In the genomic region with DNA sequence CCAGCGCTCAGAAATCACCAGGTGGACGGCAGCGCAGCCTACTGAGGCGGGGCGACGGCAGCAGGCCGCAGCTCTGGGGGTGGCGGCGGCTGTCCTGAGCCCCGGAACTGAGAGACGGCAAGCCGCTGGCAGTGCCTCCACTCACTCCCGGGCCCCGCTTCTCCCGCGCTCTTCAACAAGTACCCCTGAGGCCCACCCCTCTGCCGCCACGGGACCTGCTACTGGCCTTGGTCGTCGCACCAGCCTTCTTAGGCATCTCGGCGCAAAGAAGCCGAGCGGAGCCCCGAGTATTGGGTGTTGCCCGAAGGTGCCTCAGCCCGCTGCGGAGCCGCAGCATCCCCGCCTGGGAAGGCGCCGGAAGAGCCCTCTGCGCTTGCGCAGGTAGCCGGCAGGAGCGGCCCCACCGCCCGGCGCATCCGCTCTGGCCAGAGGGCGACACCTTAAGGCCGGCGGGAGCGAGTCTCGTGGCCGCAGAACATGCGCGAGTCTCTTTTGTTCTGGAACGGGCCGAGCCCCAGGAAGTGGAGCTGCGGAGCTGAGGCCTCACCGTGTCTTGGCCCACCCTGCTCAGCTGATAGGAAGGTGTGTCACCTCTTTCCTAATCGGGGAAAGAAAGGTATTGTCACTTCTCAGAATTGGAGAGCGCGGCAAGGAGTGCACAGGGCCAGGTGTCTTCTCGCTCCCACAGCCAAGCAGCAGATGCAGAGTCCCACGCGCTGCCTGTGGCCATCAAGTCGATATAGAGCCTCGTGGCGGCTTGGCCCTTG, we compare ENCODE assay signal across 1 cellular context.
A peak's percentile ranks its signal among the peaks of the same experiment; 100 is the strongest.
TF ChIP-seq lines count a peak whose summit lies in the region.

A gene (minus strand): TSS at position 369 of the 767 bp plus-strand sequence. CDS start 32 bp downstream, at position 337.

TF ChIP-seq in K562, 482 proteins besides CTCF, POLR2A, EP300 and RAD21 (continued from another document and continues in another):
- TF ChIP-seq, protein P1, sequence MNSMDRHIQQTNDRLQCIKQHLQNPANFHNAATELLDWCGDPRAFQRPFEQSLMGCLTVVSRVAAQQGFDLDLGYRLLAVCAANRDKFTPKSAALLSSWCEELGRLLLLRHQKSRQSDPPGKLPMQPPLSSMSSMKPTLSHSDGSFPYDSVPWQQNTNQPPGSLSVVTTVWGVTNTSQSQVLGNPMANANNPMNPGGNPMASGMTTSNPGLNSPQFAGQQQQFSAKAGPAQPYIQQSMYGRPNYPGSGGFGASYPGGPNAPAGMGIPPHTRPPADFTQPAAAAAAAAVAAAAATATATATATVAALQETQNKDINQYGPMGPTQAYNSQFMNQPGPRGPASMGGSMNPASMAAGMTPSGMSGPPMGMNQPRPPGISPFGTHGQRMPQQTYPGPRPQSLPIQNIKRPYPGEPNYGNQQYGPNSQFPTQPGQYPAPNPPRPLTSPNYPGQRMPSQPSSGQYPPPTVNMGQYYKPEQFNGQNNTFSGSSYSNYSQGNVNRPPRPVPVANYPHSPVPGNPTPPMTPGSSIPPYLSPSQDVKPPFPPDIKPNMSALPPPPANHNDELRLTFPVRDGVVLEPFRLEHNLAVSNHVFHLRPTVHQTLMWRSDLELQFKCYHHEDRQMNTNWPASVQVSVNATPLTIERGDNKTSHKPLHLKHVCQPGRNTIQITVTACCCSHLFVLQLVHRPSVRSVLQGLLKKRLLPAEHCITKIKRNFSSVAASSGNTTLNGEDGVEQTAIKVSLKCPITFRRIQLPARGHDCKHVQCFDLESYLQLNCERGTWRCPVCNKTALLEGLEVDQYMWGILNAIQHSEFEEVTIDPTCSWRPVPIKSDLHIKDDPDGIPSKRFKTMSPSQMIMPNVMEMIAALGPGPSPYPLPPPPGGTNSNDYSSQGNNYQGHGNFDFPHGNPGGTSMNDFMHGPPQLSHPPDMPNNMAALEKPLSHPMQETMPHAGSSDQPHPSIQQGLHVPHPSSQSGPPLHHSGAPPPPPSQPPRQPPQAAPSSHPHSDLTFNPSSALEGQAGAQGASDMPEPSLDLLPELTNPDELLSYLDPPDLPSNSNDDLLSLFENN (IDR thresholded peaks at IDR 0.05; ENCODE audit: low read depth in 2 of 2, low read length in 2 of 2): no peak
- TF ChIP-seq EP400 (IDR thresholded peaks at IDR 0.05) (peak; percentile 96), RBM34 (IDR thresholded peaks at IDR 0.05; ENCODE audit: borderline replicate concordance, insufficient read depth, low read length) (no peak), KLF13 (tag; IDR thresholded peaks at IDR 0.05; ENCODE audit: borderline replicate concordance, low read depth) (no peak), KLF10 (CRISPR knock-in tag; IDR thresholded peaks at IDR 0.05) (no peak), SNRNP70 (optimal IDR thresholded peaks at IDR 0.05; ENCODE audit: low read depth, low read length) (no peak), CBX5 (IDR thresholded peaks at IDR 0.05; ENCODE audit: borderline replicate concordance, low read depth) (no peak), ZNF184 (CRISPR knock-in tag; IDR thresholded peaks at IDR 0.05) (no peak), ZNF707 (CRISPR knock-in tag; conservative IDR thresholded peaks at IDR 0.05) (no peak), ARNT (IDR thresholded peaks at IDR 0.05) (no peak), ZNF644 (tag; IDR thresholded peaks at IDR 0.05; ENCODE audit: low read depth) (0 out of 2 replicates have a peak, but pooled peaks have one; percentile 25), SIN3B (IDR thresholded peaks at IDR 0.05; ENCODE audit: low read depth) (peak; percentile 89), NCOA1 (IDR thresholded peaks at IDR 0.05; ENCODE audit: low read depth) (no peak), RHOXF2B (CRISPR knock-in tag; conservative IDR thresholded peaks at IDR 0.05) (no peak), RBFOX2 (IDR thresholded peaks at IDR 0.05; ENCODE audit: low read depth, low read length) (peak; percentile 96), KAT7 (CRISPR knock-in tag; IDR thresholded peaks at IDR 0.05; ENCODE audit: borderline replicate concordance) (peak; percentile 99), SRSF1 (IDR thresholded peaks at IDR 0.05; ENCODE audit: low read depth, low read length) (no peak), TAL1 (IDR thresholded peaks at IDR 0.05) (no peak), MAZ (CRISPR knock-in tag; conservative IDR thresholded peaks at IDR 0.05 in 1 of 2, IDR thresholded peaks at IDR 0.05 in 1 of 2) (peak; percentile 19 to 79; a peak in 2 of 4 replicates), ZFP36 (IDR thresholded peaks at IDR 0.05; ENCODE audit: low read depth, low read length, partially characterized antibody) (peak; percentile 29), NFRKB (IDR thresholded peaks at IDR 0.05; ENCODE audit: low read depth) (no peak; the same call in 1 of the 2 replicates), ZNF830 (CRISPR knock-in tag; IDR thresholded peaks at IDR 0.05) (no peak), MCM7 (IDR thresholded peaks at IDR 0.05) (no peak), ZKSCAN3 (CRISPR knock-in tag; IDR thresholded peaks at IDR 0.05) (no peak), TAF7 (tag; IDR thresholded peaks at IDR 0.05) (peak; percentile 64; the same call in 1 of the 2 replicates), POLR2H (tag; IDR thresholded peaks at IDR 0.05; ENCODE audit: low read depth) (0 out of 2 replicates have a peak, but pooled peaks have one; percentile 57)
- TF ChIP-seq, protein P2, sequence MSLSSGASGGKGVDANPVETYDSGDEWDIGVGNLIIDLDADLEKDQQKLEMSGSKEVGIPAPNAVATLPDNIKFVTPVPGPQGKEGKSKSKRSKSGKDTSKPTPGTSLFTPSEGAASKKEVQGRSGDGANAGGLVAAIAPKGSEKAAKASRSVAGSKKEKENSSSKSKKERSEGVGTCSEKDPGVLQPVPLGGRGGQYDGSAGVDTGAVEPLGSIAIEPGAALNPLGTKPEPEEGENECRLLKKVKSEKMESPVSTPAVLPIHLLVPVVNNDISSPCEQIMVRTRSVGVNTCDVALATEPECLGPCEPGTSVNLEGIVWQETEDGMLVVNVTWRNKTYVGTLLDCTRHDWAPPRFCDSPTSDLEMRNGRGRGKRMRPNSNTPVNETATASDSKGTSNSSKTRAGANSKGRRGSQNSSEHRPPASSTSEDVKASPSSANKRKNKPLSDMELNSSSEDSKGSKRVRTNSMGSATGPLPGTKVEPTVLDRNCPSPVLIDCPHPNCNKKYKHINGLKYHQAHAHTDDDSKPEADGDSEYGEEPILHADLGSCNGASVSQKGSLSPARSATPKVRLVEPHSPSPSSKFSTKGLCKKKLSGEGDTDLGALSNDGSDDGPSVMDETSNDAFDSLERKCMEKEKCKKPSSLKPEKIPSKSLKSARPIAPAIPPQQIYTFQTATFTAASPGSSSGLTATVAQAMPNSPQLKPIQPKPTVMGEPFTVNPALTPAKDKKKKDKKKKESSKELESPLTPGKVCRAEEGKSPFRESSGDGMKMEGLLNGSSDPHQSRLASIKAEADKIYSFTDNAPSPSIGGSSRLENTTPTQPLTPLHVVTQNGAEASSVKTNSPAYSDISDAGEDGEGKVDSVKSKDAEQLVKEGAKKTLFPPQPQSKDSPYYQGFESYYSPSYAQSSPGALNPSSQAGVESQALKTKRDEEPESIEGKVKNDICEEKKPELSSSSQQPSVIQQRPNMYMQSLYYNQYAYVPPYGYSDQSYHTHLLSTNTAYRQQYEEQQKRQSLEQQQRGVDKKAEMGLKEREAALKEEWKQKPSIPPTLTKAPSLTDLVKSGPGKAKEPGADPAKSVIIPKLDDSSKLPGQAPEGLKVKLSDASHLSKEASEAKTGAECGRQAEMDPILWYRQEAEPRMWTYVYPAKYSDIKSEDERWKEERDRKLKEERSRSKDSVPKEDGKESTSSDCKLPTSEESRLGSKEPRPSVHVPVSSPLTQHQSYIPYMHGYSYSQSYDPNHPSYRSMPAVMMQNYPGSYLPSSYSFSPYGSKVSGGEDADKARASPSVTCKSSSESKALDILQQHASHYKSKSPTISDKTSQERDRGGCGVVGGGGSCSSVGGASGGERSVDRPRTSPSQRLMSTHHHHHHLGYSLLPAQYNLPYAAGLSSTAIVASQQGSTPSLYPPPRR (CRISPR knock-in tag; IDR thresholded peaks at IDR 0.05; ENCODE audit: borderline replicate concordance): no peak
- TF ChIP-seq, protein P3, sequence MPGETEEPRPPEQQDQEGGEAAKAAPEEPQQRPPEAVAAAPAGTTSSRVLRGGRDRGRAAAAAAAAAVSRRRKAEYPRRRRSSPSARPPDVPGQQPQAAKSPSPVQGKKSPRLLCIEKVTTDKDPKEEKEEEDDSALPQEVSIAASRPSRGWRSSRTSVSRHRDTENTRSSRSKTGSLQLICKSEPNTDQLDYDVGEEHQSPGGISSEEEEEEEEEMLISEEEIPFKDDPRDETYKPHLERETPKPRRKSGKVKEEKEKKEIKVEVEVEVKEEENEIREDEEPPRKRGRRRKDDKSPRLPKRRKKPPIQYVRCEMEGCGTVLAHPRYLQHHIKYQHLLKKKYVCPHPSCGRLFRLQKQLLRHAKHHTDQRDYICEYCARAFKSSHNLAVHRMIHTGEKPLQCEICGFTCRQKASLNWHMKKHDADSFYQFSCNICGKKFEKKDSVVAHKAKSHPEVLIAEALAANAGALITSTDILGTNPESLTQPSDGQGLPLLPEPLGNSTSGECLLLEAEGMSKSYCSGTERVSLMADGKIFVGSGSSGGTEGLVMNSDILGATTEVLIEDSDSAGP (CRISPR knock-in tag; IDR thresholded peaks at IDR 0.05): 0 out of 2 replicates have a peak, but pooled peaks have one; percentile 12
- TF ChIP-seq, protein P4, sequence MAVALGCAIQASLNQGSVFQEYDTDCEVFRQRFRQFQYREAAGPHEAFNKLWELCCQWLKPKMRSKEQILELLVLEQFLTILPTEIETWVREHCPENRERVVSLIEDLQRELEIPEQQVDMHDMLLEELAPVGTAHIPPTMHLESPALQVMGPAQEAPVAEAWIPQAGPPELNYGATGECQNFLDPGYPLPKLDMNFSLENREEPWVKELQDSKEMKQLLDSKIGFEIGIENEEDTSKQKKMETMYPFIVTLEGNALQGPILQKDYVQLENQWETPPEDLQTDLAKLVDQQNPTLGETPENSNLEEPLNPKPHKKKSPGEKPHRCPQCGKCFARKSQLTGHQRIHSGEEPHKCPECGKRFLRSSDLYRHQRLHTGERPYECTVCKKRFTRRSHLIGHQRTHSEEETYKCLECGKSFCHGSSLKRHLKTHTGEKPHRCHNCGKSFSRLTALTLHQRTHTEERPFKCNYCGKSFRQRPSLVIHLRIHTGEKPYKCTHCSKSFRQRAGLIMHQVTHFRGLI (CRISPR knock-in tag; IDR thresholded peaks at IDR 0.05): no peak
- TF ChIP-seq, protein P5, sequence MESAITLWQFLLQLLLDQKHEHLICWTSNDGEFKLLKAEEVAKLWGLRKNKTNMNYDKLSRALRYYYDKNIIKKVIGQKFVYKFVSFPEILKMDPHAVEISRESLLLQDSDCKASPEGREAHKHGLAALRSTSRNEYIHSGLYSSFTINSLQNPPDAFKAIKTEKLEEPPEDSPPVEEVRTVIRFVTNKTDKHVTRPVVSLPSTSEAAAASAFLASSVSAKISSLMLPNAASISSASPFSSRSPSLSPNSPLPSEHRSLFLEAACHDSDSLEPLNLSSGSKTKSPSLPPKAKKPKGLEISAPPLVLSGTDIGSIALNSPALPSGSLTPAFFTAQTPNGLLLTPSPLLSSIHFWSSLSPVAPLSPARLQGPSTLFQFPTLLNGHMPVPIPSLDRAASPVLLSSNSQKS (CRISPR knock-in tag; IDR thresholded peaks at IDR 0.05): no peak
- TF ChIP-seq, protein P6, sequence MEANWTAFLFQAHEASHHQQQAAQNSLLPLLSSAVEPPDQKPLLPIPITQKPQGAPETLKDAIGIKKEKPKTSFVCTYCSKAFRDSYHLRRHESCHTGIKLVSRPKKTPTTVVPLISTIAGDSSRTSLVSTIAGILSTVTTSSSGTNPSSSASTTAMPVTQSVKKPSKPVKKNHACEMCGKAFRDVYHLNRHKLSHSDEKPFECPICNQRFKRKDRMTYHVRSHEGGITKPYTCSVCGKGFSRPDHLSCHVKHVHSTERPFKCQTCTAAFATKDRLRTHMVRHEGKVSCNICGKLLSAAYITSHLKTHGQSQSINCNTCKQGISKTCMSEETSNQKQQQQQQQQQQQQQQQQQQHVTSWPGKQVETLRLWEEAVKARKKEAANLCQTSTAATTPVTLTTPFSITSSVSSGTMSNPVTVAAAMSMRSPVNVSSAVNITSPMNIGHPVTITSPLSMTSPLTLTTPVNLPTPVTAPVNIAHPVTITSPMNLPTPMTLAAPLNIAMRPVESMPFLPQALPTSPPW (CRISPR knock-in tag; IDR thresholded peaks at IDR 0.05): no peak
- TF ChIP-seq, protein P7, sequence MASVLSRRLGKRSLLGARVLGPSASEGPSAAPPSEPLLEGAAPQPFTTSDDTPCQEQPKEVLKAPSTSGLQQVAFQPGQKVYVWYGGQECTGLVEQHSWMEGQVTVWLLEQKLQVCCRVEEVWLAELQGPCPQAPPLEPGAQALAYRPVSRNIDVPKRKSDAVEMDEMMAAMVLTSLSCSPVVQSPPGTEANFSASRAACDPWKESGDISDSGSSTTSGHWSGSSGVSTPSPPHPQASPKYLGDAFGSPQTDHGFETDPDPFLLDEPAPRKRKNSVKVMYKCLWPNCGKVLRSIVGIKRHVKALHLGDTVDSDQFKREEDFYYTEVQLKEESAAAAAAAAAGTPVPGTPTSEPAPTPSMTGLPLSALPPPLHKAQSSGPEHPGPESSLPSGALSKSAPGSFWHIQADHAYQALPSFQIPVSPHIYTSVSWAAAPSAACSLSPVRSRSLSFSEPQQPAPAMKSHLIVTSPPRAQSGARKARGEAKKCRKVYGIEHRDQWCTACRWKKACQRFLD (CRISPR knock-in tag; IDR thresholded peaks at IDR 0.05): no peak; the same call in 1 of the 2 replicates
- TF ChIP-seq, protein P8, sequence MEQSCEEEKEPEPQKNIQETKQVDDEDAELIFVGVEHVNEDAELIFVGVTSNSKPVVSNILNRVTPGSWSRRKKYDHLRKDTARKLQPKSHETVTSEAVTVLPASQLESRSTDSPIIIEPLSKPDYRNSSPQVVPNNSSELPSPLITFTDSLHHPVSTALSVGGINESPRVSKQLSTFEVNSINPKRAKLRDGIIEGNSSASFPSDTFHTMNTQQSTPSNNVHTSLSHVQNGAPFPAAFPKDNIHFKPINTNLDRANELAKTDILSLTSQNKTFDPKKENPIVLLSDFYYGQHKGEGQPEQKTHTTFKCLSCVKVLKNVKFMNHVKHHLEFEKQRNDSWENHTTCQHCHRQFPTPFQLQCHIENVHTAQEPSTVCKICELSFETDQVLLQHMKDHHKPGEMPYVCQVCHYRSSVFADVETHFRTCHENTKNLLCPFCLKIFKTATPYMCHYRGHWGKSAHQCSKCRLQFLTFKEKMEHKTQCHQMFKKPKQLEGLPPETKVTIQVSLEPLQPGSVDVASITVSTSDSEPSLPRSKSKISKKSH (CRISPR knock-in tag; IDR thresholded peaks at IDR 0.05): no peak
- TF ChIP-seq, protein P9, sequence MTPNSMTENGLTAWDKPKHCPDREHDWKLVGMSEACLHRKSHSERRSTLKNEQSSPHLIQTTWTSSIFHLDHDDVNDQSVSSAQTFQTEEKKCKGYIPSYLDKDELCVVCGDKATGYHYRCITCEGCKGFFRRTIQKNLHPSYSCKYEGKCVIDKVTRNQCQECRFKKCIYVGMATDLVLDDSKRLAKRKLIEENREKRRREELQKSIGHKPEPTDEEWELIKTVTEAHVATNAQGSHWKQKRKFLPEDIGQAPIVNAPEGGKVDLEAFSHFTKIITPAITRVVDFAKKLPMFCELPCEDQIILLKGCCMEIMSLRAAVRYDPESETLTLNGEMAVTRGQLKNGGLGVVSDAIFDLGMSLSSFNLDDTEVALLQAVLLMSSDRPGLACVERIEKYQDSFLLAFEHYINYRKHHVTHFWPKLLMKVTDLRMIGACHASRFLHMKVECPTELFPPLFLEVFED (CRISPR knock-in tag; conservative IDR thresholded peaks at IDR 0.05): no peak
- TF ChIP-seq, protein P10, sequence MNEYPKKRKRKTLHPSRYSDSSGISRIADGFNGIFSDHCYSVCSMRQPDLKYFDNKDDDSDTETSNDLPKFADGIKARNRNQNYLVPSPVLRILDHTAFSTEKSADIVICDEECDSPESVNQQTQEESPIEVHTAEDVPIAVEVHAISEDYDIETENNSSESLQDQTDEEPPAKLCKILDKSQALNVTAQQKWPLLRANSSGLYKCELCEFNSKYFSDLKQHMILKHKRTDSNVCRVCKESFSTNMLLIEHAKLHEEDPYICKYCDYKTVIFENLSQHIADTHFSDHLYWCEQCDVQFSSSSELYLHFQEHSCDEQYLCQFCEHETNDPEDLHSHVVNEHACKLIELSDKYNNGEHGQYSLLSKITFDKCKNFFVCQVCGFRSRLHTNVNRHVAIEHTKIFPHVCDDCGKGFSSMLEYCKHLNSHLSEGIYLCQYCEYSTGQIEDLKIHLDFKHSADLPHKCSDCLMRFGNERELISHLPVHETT (CRISPR knock-in tag; conservative IDR thresholded peaks at IDR 0.05 in 1 of 2, IDR thresholded peaks at IDR 0.05 in 1 of 2): peak in 1 of 2 experiments; percentile 53; a peak in 1 of 4 replicates
